ENCODE assay signal across 18 cellular contexts in the genomic region with DNA sequence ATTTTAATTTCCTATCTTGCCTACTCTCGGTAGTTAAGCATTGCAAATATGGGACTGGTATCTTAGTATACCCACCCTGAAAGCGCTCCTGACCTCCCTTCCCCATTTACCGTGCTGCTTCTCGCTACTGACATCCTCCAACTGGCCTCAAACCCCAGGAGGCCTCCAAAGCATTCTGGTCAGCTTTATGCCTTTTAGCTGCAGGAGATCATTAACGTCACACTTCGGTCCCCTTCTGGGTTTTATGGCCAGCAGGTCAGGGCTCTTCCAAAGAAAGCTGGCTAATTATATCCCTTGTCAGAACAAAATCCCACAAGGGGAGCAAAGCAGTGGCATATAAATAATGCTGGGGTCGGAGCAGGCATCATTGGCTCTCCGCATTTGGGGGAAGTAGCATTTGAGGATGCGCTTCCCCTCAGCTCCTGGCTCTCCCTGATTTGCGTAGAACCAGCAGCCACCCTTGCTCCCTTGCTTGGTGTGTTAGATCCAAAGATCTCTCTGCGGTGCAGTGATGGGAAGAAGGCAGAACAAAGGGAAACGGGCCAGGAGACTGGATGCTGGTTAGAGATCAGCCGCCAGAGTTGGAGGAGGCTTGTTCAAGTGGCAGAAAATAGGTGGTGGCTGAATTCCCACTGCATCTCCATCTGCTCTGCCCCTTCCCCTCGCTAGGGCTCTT.
DNase-seq lines count a peak whose midpoint lies in the region; ATAC-seq and TF ChIP-seq lines count a peak whose summit lies in the region.
"Had no signal": no experiment of that assay in that cellular context is flagged by ENCODE, and none has a peak within 500 bp of the region (broad histone marks: within the 10 kb centered on the region; RNA-seq: fewer than 3 reads in every experiment).

No MANE protein-coding gene starts in this region.

- H3K4me1 Mint-ChIP-seq in GM23338 (peaks cover 38% of the 10 kb centered on the region), neural crest cell (peaks cover 38% of the 10 kb centered on the region)
- H3K4me1 Mint-ChIP-seq: activated CD4-positive, alpha-beta T cell treated with anti-CD3 and anti-CD28 coated beads, Interleukin-2, amount 10 ng/mL, durations not matched to agents 24 days and 14 days had no signal

- H3K27ac ChIP-seq in GM23338 (ENCODE audit: low read depth) (0 out of 2 replicates have a peak overlapping the region, but pooled peaks have one; percentile 45), body of pancreas (no peak overlapping the region)
- H3K27ac ChIP-seq: pancreas had no signal

- H3K27me3 Mint-ChIP-seq in GM23338 (ENCODE audit: insufficient read depth, low read depth, poor library complexity) (peaks cover 6% of the 10 kb centered on the region), neural crest cell (ENCODE audit: low read depth) (no peaks in the 10 kb centered on the region)
- H3K27me3 Mint-ChIP-seq: type B pancreatic cell had no signal

- intact Hi-C loops in body of pancreas (cut with DNase I) = no loop called here

- H3K4me3 ChIP-seq in GM23338 (no peak overlapping the region), body of pancreas (no peak overlapping the region)
- H3K4me3 ChIP-seq: lung, pancreas had no signal

- H3K27me3 ChIP-seq in GM23338 (ENCODE audit: insufficient read depth) = no peaks in the 10 kb centered on the region
- H3K27me3 ChIP-seq in body of pancreas = no peaks in the 10 kb centered on the region
- H3K27me3 ChIP-seq: pancreas had no signal

- no peak overlapping the region for H2AFZ ChIP-seq in GM23338

- no peaks in the 10 kb centered on the region for H3F3A ChIP-seq in GM23338 (replicated peaks; ENCODE audit: low read depth)

- H3K27ac Mint-ChIP-seq in GM23338 = peak overlapping the region; percentile 57; the same call in 1 of the 2 replicates
- peak overlapping the region; percentile 59 for H3K27ac Mint-ChIP-seq in neural crest cell (ENCODE audit: unreplicated experiment)
- H3K27ac Mint-ChIP-seq: activated CD4-positive, alpha-beta T cell treated with anti-CD3 and anti-CD28 coated beads, Interleukin-2, amount 10 ng/mL, durations not matched to agents 24 days and 14 days; type B pancreatic cell had no signal

- WGBS in body of pancreas, 2 donors = 78 to 80% methylated on average over 13 to 14 of the region's 14 CpGs

- no peaks in the 10 kb centered on the region for H3K9me3 ChIP-seq in body of pancreas
- H3K9me3 ChIP-seq: pancreas had no signal

- H3K36me3 ChIP-seq in GM23338 (ENCODE audit: insufficient read depth) = peaks cover 25% of the 10 kb centered on the region
- H3K36me3 ChIP-seq in body of pancreas (replicated peaks in 1 of 2; ENCODE audit: insufficient read depth in 1 of 2, low read depth in 2 of 2) = no peaks in the 10 kb centered on the region
- H3K36me3 ChIP-seq: pancreas had no signal

- H3K4me3 Mint-ChIP-seq in GM23338 (no peak overlapping the region), neural crest cell (no peak overlapping the region)
- H3K4me3 Mint-ChIP-seq: activated CD4-positive, alpha-beta T cell treated with anti-CD3 and anti-CD28 coated beads, Interleukin-2, amount 10 ng/mL, durations not matched to agents 24 days and 14 days; B cell; type B pancreatic cell had no signal

- H3K9me3 Mint-ChIP-seq in GM23338 (no peaks in the 10 kb centered on the region), neural crest cell (no peaks in the 10 kb centered on the region)
- H3K9me3 Mint-ChIP-seq: activated CD4-positive, alpha-beta T cell treated with anti-CD3 and anti-CD28 coated beads, Interleukin-2, amount 10 ng/mL, durations not matched to agents 24 days and 14 days; type B pancreatic cell had no signal

- ATAC-seq in GM23338 (peak; percentile 54), HG03565 (IDR thresholded peaks at IDR 0.05; ENCODE audit: unreplicated experiment) (no peak), body of pancreas (no peak)
- ATAC-seq: stimulated activated naive CD8-positive, alpha-beta T cell treated with anti-CD3 and anti-CD28 coated beads, Interleukin-15, Interleukin-2, amounts not matched to agents 100 U/mL and 50 U/mL, for 24 hours had no signal

- TF ChIP-seq CTCF in GM23338 (conservative IDR thresholded peaks at IDR 0.05; ENCODE audit: low read depth in 2 of 2) = no peak
- no peak for TF ChIP-seq CTCF in neural crest cell (conservative IDR thresholded peaks at IDR 0.05)
- TF ChIP-seq CTCF in body of pancreas (IDR thresholded peaks at IDR 0.05) = no peak

- no peak for TF ChIP-seq POLR2A in body of pancreas (IDR thresholded peaks at IDR 0.05)

- H3K36me3 Mint-ChIP-seq in GM23338 (ENCODE audit: low read depth) (peaks cover 70% of the 10 kb centered on the region), neural crest cell (ENCODE audit: low read depth) (peaks cover 2% of the 10 kb centered on the region)

- H3K4me1 ChIP-seq in GM23338 (ENCODE audit: insufficient read depth) = peaks cover 16% of the 10 kb centered on the region
- peaks cover 60% of the 10 kb centered on the region for H3K4me1 ChIP-seq in body of pancreas

- no peaks in the 10 kb centered on the region for H3K9me2 ChIP-seq in GM23338 (ENCODE audit: insufficient read depth)

- H4K20me1 ChIP-seq in GM23338 (replicated peaks; ENCODE audit: insufficient read depth) = no peaks in the 10 kb centered on the region; the same call in 1 of the 2 replicates

- H3K4me2 ChIP-seq in GM23338 = peak overlapping the region; percentile 21; the same call in 1 of the 2 replicates

- H3K79me2 ChIP-seq in GM23338 (replicated peaks; ENCODE audit: insufficient read depth) = no peaks in the 10 kb centered on the region

- DNase-seq in GM23338 (ENCODE audit: low spot score) (peak; percentile 24), NCI-H146 (lab: John Stamatoyannopoulos, UW) (peak; percentile 47), cerebellum (ENCODE audit: low spot score) (peak; percentile 55), neural crest cell (ENCODE audit: low read depth, low spot score) (no peak), body of pancreas (no peak)
- no peak for DNase-seq in stimulated activated CD4-positive, alpha-beta T cell treated with anti-CD3 and anti-CD28 coated beads, Interleukin-2, amount 100 ng/mL, for 48 hours
- DNase-seq: activated CD4-positive, alpha-beta T cell treated with anti-CD3 and anti-CD28 coated beads, Interleukin-2, amount 10 ng/mL, durations not matched to agents 24 days and 14 days; cerebellar nuclear complex; EL; NCI-H1694 treated with DMSO at 0.1 percent for 48 hours; NCI-H345; pancreas; stimulated activated naive CD8-positive, alpha-beta T cell treated with anti-CD3 and anti-CD28 coated beads, Interleukin-15, Interleukin-2, amounts not matched to agents 100 U/mL and 50 U/mL, for 24 hours; T-helper 1 cell had no signal

TF ChIP-seq in GM23338, 12 proteins besides CTCF, POLR2A, EP300 and RAD21 (continues in another document):
- TF ChIP-seq, protein P1, sequence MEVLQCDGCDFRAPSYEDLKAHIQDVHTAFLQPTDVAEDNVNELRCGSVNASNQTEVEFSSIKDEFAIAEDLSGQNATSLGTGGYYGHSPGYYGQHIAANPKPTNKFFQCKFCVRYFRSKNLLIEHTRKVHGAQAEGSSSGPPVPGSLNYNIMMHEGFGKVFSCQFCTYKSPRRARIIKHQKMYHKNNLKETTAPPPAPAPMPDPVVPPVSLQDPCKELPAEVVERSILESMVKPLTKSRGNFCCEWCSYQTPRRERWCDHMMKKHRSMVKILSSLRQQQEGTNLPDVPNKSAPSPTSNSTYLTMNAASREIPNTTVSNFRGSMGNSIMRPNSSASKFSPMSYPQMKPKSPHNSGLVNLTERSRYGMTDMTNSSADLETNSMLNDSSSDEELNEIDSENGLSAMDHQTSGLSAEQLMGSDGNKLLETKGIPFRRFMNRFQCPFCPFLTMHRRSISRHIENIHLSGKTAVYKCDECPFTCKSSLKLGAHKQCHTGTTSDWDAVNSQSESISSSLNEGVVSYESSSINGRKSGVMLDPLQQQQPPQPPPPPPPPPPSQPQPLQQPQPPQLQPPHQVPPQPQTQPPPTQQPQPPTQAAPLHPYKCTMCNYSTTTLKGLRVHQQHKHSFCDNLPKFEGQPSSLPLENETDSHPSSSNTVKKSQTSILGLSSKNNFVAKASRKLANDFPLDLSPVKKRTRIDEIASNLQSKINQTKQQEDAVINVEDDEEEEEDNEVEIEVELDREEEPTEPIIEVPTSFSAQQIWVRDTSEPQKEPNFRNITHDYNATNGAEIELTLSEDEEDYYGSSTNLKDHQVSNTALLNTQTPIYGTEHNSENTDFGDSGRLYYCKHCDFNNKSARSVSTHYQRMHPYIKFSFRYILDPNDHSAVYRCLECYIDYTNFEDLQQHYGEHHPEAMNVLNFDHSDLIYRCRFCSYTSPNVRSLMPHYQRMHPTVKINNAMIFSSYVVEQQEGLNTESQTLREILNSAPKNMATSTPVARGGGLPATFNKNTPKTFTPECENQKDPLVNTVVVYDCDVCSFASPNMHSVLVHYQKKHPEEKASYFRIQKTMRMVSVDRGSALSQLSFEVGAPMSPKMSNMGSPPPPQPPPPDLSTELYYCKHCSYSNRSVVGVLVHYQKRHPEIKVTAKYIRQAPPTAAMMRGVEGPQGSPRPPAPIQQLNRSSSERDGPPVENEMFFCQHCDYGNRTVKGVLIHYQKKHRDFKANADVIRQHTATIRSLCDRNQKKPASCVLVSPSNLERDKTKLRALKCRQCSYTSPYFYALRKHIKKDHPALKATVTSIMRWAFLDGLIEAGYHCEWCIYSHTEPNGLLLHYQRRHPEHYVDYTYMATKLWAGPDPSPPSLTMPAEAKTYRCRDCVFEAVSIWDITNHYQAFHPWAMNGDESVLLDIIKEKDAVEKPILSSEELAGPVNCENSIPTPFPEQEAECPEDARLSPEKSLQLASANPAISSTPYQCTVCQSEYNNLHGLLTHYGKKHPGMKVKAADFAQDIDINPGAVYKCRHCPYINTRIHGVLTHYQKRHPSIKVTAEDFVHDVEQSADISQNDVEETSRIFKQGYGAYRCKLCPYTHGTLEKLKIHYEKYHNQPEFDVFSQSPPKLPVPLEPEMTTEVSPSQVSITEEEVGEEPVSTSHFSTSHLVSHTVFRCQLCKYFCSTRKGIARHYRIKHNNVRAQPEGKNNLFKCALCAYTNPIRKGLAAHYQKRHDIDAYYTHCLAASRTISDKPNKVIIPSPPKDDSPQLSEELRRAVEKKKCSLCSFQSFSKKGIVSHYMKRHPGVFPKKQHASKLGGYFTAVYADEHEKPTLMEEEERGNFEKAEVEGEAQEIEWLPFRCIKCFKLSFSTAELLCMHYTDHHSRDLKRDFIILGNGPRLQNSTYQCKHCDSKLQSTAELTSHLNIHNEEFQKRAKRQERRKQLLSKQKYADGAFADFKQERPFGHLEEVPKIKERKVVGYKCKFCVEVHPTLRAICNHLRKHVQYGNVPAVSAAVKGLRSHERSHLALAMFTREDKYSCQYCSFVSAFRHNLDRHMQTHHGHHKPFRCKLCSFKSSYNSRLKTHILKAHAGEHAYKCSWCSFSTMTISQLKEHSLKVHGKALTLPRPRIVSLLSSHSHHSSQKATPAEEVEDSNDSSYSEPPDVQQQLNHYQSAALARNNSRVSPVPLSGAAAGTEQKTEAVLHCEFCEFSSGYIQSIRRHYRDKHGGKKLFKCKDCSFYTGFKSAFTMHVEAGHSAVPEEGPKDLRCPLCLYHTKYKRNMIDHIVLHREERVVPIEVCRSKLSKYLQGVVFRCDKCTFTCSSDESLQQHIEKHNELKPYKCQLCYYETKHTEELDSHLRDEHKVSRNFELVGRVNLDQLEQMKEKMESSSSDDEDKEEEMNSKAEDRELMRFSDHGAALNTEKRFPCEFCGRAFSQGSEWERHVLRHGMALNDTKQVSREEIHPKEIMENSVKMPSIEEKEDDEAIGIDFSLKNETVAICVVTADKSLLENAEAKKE (CRISPR knock-in tag; IDR thresholded peaks at IDR 0.05) = no peak
- TF ChIP-seq ZNF331 (CRISPR knock-in tag; IDR thresholded peaks at IDR 0.05; ENCODE audit: low read depth) = no peak

Comparison
In these comparisons a context has a peak if more than half of its experiments do, and no peak if none do; other contexts are left out.
1. DNase-seq: peak in GM23338 (single experiment), NCI-H146 (single experiment) and cerebellum (single experiment); none in neural crest cell (single experiment), stimulated activated CD4-positive, alpha-beta T cell treated with anti-CD3 and anti-CD28 coated beads, Interleukin-2, amount 100 ng/mL, for 48 hours (0 of 2) and body of pancreas (0 of 4).